1 cellular context compared by ENCODE assay signal in genomic region chr11:62856333-62856910, GRCh38.
TF ChIP-seq lines count a peak whose summit lies in the region.

No MANE protein-coding gene starts in this region.

TF ChIP-seq in K562, 482 proteins besides CTCF, POLR2A, EP300 and RAD21 (continued from another document and continues in another):
- TF ChIP-seq KAT7 (CRISPR knock-in tag; IDR thresholded peaks at IDR 0.05; ENCODE audit: borderline replicate concordance) (no peak; the same call in 1 of the 2 replicates), ELF1 (tag; IDR thresholded peaks at IDR 0.05) (no peak), ZNF785 (CRISPR knock-in tag; IDR thresholded peaks at IDR 0.05) (no peak), ARID2 (IDR thresholded peaks at IDR 0.05) (0 out of 2 replicates have a peak, but pooled peaks have one; percentile 43), ADNP (tag; IDR thresholded peaks at IDR 0.05) (no peak), JUND (IDR thresholded peaks at IDR 0.05; ENCODE audit: borderline replicate concordance, low read depth, low read length) (no peak), JUND (tag; IDR thresholded peaks at IDR 0.05; ENCODE audit: borderline replicate concordance, low read depth, low read length) (0 out of 3 replicates have a peak, but pooled peaks have one; percentile 13), OTX1 (CRISPR knock-in tag; IDR thresholded peaks at IDR 0.05) (no peak), ELF4 (CRISPR knock-in tag; IDR thresholded peaks at IDR 0.05) (no peak), ZNF77 (CRISPR knock-in tag; IDR thresholded peaks at IDR 0.05) (no peak), CBX5 (IDR thresholded peaks at IDR 0.05; ENCODE audit: borderline replicate concordance, low read depth) (no peak), PHB2 (IDR thresholded peaks at IDR 0.05; ENCODE audit: low read depth) (no peak), ERF (CRISPR knock-in tag; IDR thresholded peaks at IDR 0.05) (no peak), ZNF707 (CRISPR knock-in tag; conservative IDR thresholded peaks at IDR 0.05) (no peak), ID3 (CRISPR knock-in tag; IDR thresholded peaks at IDR 0.05) (no peak), ID3 (tag; IDR thresholded peaks at IDR 0.05) (0 out of 2 replicates have a peak, but pooled peaks have one; percentile 12), CXXC5 (CRISPR knock-in tag; IDR thresholded peaks at IDR 0.05) (no peak), BRD9 (IDR thresholded peaks at IDR 0.05; ENCODE audit: low read depth, partially characterized antibody) (no peak), ZNF253 (CRISPR knock-in tag; conservative IDR thresholded peaks at IDR 0.05) (no peak), MTA1 (IDR thresholded peaks at IDR 0.05; ENCODE audit: borderline replicate concordance) (no peak), ZFP36 (IDR thresholded peaks at IDR 0.05; ENCODE audit: low read depth, low read length, partially characterized antibody) (no peak), SIRT6 (IDR thresholded peaks at IDR 0.05; ENCODE audit: low read depth, low read length) (no peak), FOXK1 (CRISPR knock-in tag; IDR thresholded peaks at IDR 0.05; ENCODE audit: borderline replicate concordance) (peak; percentile 70; the same call in 1 of the 2 replicates), ZNF165 (CRISPR knock-in tag; IDR thresholded peaks at IDR 0.05; ENCODE audit: borderline replicate concordance) (0 out of 2 replicates have a peak, but pooled peaks have one; percentile 53), NR1H2 (CRISPR knock-in tag; IDR thresholded peaks at IDR 0.05) (no peak), TARDBP (IDR thresholded peaks at IDR 0.05) (no peak), SRSF9 (IDR thresholded peaks at IDR 0.05; ENCODE audit: borderline replicate concordance, low read depth, low read length) (no peak), GATA2 (CRISPR knock-in tag; IDR thresholded peaks at IDR 0.05) (no peak), EZH2 (IDR thresholded peaks at IDR 0.05; ENCODE audit: borderline replicate concordance, low read depth, low read length) (no peak), NFXL1 (CRISPR knock-in tag; IDR thresholded peaks at IDR 0.05) (no peak), NR2C1 (IDR thresholded peaks at IDR 0.05) (no peak), NR2C1 (tag; IDR thresholded peaks at IDR 0.05) (no peak), ZNF3 (CRISPR knock-in tag; IDR thresholded peaks at IDR 0.05) (no peak), RFX7 (CRISPR knock-in tag; IDR thresholded peaks at IDR 0.05) (no peak), ZNF280A (IDR thresholded peaks at IDR 0.05; ENCODE audit: low read depth, partially characterized antibody) (no peak), ATF6 (CRISPR knock-in tag; IDR thresholded peaks at IDR 0.05) (peak; percentile 5; the same call in 1 of the 2 replicates), FOSL1 (tag; conservative IDR thresholded peaks at IDR 0.05) (peak; percentile 26; the same call in 1 of the 2 replicates), ZBTB40 (IDR thresholded peaks at IDR 0.05) (peak; percentile 8; the same call in 1 of the 2 replicates), ZBTB40 (CRISPR knock-in tag; IDR thresholded peaks at IDR 0.05) (no peak), IRF9 (tag; IDR thresholded peaks at IDR 0.05) (no peak), ZFPM2 (CRISPR knock-in tag; IDR thresholded peaks at IDR 0.05) (no peak), ZNF584 (CRISPR knock-in tag; IDR thresholded peaks at IDR 0.05; ENCODE audit: low read depth) (no peak), SMARCA5 (IDR thresholded peaks at IDR 0.05) (no peak), NFE2L1 (tag; IDR thresholded peaks at IDR 0.05; ENCODE audit: borderline replicate concordance, low read depth) (no peak), MTA2 (IDR thresholded peaks at IDR 0.05; ENCODE audit: low read depth) (0 out of 2 replicates have a peak, but pooled peaks have one; percentile 24), PHB (CRISPR knock-in tag; IDR thresholded peaks at IDR 0.05) (no peak), POLR2B (IDR thresholded peaks at IDR 0.05; ENCODE audit: low read depth, partially characterized antibody) (no peak), JUN (IDR thresholded peaks at IDR 0.05; ENCODE audit: borderline replicate concordance, low read depth, low read length) (no peak), JUN (CRISPR knock-in tag; IDR thresholded peaks at IDR 0.05; ENCODE audit: borderline replicate concordance) (peak; percentile 35; the same call in 1 of the 2 replicates), MCM5 (IDR thresholded peaks at IDR 0.05; ENCODE audit: low read depth) (no peak), KHSRP (IDR thresholded peaks at IDR 0.05) (no peak), RHOXF2B (CRISPR knock-in tag; conservative IDR thresholded peaks at IDR 0.05) (0 out of 2 replicates have a peak, but pooled peaks have one; percentile 86), ZNF175 (CRISPR knock-in tag; IDR thresholded peaks at IDR 0.05; ENCODE audit: low read depth) (no peak), ZNF780A (CRISPR knock-in tag; IDR thresholded peaks at IDR 0.05) (no peak), SP2 (IDR thresholded peaks at IDR 0.05; ENCODE audit: extremely low read depth, low read depth, low read length, poor library complexity, severe bottlenecking) (no peak), ZNF140 (CRISPR knock-in tag; IDR thresholded peaks at IDR 0.05) (no peak)
- TF ChIP-seq, protein P1, sequence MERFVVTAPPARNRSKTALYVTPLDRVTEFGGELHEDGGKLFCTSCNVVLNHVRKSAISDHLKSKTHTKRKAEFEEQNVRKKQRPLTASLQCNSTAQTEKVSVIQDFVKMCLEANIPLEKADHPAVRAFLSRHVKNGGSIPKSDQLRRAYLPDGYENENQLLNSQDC (CRISPR knock-in tag; IDR thresholded peaks at IDR 0.05): no peak
- TF ChIP-seq, protein P2, sequence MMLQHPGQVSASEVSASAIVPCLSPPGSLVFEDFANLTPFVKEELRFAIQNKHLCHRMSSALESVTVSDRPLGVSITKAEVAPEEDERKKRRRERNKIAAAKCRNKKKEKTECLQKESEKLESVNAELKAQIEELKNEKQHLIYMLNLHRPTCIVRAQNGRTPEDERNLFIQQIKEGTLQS (IDR thresholded peaks at IDR 0.05): peak; percentile 5; the same call in 1 of the 2 replicates
- TF ChIP-seq, protein P2 (CRISPR knock-in tag; conservative IDR thresholded peaks at IDR 0.05): no peak
- TF ChIP-seq, protein P3, sequence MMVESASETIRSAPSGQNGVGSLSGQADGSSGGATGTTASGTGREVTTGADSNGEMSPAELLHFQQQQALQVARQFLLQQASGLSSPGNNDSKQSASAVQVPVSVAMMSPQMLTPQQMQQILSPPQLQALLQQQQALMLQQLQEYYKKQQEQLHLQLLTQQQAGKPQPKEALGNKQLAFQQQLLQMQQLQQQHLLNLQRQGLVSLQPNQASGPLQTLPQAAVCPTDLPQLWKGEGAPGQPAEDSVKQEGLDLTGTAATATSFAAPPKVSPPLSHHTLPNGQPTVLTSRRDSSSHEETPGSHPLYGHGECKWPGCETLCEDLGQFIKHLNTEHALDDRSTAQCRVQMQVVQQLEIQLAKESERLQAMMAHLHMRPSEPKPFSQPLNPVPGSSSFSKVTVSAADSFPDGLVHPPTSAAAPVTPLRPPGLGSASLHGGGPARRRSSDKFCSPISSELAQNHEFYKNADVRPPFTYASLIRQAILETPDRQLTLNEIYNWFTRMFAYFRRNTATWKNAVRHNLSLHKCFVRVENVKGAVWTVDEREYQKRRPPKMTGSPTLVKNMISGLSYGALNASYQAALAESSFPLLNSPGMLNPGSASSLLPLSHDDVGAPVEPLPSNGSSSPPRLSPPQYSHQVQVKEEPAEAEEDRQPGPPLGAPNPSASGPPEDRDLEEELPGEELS (CRISPR knock-in tag; IDR thresholded peaks at IDR 0.05; ENCODE audit: borderline replicate concordance): no peak
